Comparison of ENCODE assay signal across 8 cellular contexts in genomic region chr2:172086349-172087190, GRCh38. TPM values are rescaled to one million over a fixed set of nuclear protein-coding genes. Genes with fewer than 3 reads are reported as not detected.
DNase-seq lines count a peak whose midpoint lies in the region; TF ChIP-seq lines count a peak whose summit lies in the region.

No MANE protein-coding gene starts in this region.

- H3K18ac ChIP-seq in trophoblast cell (ENCODE audit: low read length) = peak overlapping the region; percentile 55

- H3K4me2 ChIP-seq in trophoblast cell (ENCODE audit: low read length) = peak overlapping the region; percentile 95

- H3K4me1 ChIP-seq in trophoblast cell (ENCODE audit: control insufficient read depth in 1 of 2, insufficient read depth in 2 of 2, low read length in 2 of 2) = peaks cover 24 to 38% of the 10 kb centered on the region in 2 experiments
- H3K4me1 ChIP-seq in prostate gland (replicated peaks) = peaks cover 5% of the 10 kb centered on the region

- no peak for TF ChIP-seq CTCF in C4-2B (conservative IDR thresholded peaks at IDR 0.05)
- TF ChIP-seq CTCF in prostate gland (IDR thresholded peaks at IDR 0.05) = no peak

- peak overlapping the region; percentile 91 for H4K91ac ChIP-seq in trophoblast cell (ENCODE audit: low read depth, low read length)

- H3K9ac ChIP-seq in trophoblast cell (ENCODE audit: low read length) = peak overlapping the region; percentile 74

- H3K79me2 ChIP-seq in trophoblast cell (ENCODE audit: control insufficient read depth, insufficient read depth, low read length, poor library complexity) = peaks cover 13% of the 10 kb centered on the region

- H3K27ac ChIP-seq in C4-2B = peak overlapping the region; percentile 75; the same call in 1 of the 2 replicates
- peak overlapping the region; percentile 7 for H3K27ac ChIP-seq in trophoblast cell (ENCODE audit: low read depth, low read length)
- H3K27ac ChIP-seq in prostate gland = no peak overlapping the region

- peak overlapping the region; percentile 62 for H3K4me3 ChIP-seq in trophoblast cell (ENCODE audit: low read depth, low read length)
- H3K4me3 ChIP-seq in prostate gland = no peak overlapping the region

- H4K12ac ChIP-seq in trophoblast cell (ENCODE audit: low read depth, low read length) = no peak overlapping the region

- H3K4ac ChIP-seq in trophoblast cell (ENCODE audit: low read depth, low read length) = peak overlapping the region; percentile 3

- H2BK120ac ChIP-seq in trophoblast cell (ENCODE audit: insufficient read depth, low read length, poor library complexity) = peak overlapping the region; percentile 78

- peak overlapping the region; percentile 55 for H2BK5ac ChIP-seq in trophoblast cell (ENCODE audit: low read depth, low read length, poor library complexity)

- no peak for TF ChIP-seq POLR2A in prostate gland (IDR thresholded peaks at IDR 0.05)

- no peak overlapping the region for H3K23ac ChIP-seq in trophoblast cell (ENCODE audit: low read length)

- H3K14ac ChIP-seq in trophoblast cell (ENCODE audit: low read length) = peak overlapping the region; percentile 62

- H3K9me3 ChIP-seq in trophoblast cell (ENCODE audit: insufficient read depth, low read depth, low read length) = peaks cover 5% of the 10 kb centered on the region
- no peaks in the 10 kb centered on the region for H3K9me3 ChIP-seq in prostate gland

- no CpG with 5 or more reads among the region's 49 CpGs for WGBS in trophoblast cell (ENCODE audit: extremely low coverage, insufficient coverage, insufficient read length)
- WGBS in prostate gland = 7% methylated on average over 49 of the region's 49 CpGs

- H2BK12ac ChIP-seq in trophoblast cell (ENCODE audit: low read length) = peak overlapping the region; percentile 51

- DNase-seq in H4 (ENCODE audit: low spot score) (peak; percentile 30), T-helper 22 cell (ENCODE audit: low read depth) (peak; percentile 41), trophoblast cell (peak in 1 of 2 donors; percentile 69), prostate gland (ENCODE audit: low spot score) (no peak), Ammon's horn (ENCODE audit: low spot score) (no peak), GF-D8 (lab: John Stamatoyannopoulos, UW) (no peak)
- peak; percentile 47 for DNase-seq in effector CD4-positive, alpha-beta T cell

- peaks cover 44% of the 10 kb centered on the region for H3K79me1 ChIP-seq in trophoblast cell (ENCODE audit: low read length)

- H2AK5ac ChIP-seq in trophoblast cell (ENCODE audit: low read length) = peak overlapping the region; percentile 45

- intact Hi-C loops in prostate gland (cut with DNase I) = loop anchor here (5.0 kb wide), 1 partner anchor 89 kb away; the partner anchor contains the start of gene METAP1D

- peak overlapping the region; percentile 78 for H4K8ac ChIP-seq in trophoblast cell (ENCODE audit: low read depth, low read length)

- H2AFZ ChIP-seq in trophoblast cell (ENCODE audit: insufficient read depth, low read length, poor library complexity) = no peak overlapping the region

- H3K36me3 ChIP-seq in trophoblast cell (ENCODE audit: control insufficient read depth in 1 of 2, insufficient read depth in 2 of 2, low read length in 2 of 2) (peaks cover 0 to 8% of the 10 kb centered on the region in 2 experiments), prostate gland (no peaks in the 10 kb centered on the region)

- H3K27me3 ChIP-seq in trophoblast cell (ENCODE audit: insufficient read depth, low read length) (peaks cover 42% of the 10 kb centered on the region), prostate gland (replicated peaks; ENCODE audit: insufficient read depth) (peaks cover 71% of the 10 kb centered on the region)

RNA-seq across cellular contexts. Expression of gene DLX1, which starts 1.3 kb away (rescaled TPM):
- 5.8 and 8.4 TPM in 2 replicates for total RNA-seq in H4 (2014; rRNA removed; shearing (Covaris generic))
- polyA plus RNA-seq in trophoblast cell (2013) = 14.1 and 14.7 TPM in 2 replicates
- total RNA-seq in prostate gland = 1 to 10 TPM in 1 of 2 donors, not detected in 1; 1.3 TPM

RNA-seq across cellular contexts. Expression of gene DLX2, which starts 16.1 kb away (rescaled TPM):
- 2.6 and 3.3 TPM in 2 replicates for total RNA-seq in H4 (2014; rRNA removed; shearing (Covaris generic))
- 25.2 and 26.9 TPM in 2 replicates for polyA plus RNA-seq in trophoblast cell (2013)
- under 1 TPM in 1 of 2 donors, not detected in 1; 0.45 TPM for total RNA-seq in prostate gland

Comparison
In these comparisons a context has a peak if more than half of its experiments do, and no peak if none do; other contexts are left out.
1. H3K27ac ChIP-seq: peak in C4-2B (single experiment) and trophoblast cell (single experiment); none in prostate gland (0 of 2).
2. DNase-seq: peak in H4 (single experiment), T-helper 22 cell (single experiment) and effector CD4-positive, alpha-beta T cell (single experiment); none in prostate gland (single experiment), Ammon's horn (single experiment) and GF-D8 (single experiment).